Comparison of ENCODE assay signal across 12 cellular contexts in the genomic region with DNA sequence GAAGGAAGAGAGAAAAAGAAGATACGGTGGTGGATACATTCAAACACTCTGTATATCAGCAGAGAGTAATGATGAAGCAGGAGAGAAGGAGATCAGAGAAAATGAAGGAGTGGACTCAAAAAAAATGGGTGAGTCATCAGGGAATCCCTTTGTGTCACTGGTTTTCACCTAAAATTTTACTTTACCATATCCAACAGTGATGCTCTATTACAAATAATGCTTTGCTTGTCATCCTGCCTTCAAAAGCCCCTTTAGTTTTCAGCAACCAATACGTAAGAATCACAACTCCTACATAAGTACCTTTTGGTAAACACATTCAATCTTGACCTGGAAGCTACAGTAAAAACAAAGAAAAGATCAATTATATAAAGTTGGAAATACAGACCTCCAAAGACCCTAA.
"Had no signal": no experiment of that assay in that cellular context is flagged by ENCODE, and none has a peak within 500 bp of the region (broad histone marks: within the 10 kb centered on the region; RNA-seq: fewer than 3 reads in every experiment).

No MANE protein-coding gene starts in this region.

- H3K27me3 ChIP-seq: adrenal gland, hepatocyte, neural progenitor cell had no signal

- ATAC-seq: T-helper 17 cell had no signal

- H3K4me1 ChIP-seq: adrenal gland had no signal

- H3K27ac Mint-ChIP-seq: activated naive CD4-positive, alpha-beta T cell treated with anti-CD3 and anti-CD28 coated beads for 36 hours; dendritic cell treated with granulocyte-macrophage colony-stimulating factor and Interleukin-4, amounts not matched to agents 40 ng/mL and 50 ng/mL, for 4 days; neural progenitor cell; T-helper 17 cell; type B pancreatic cell had no signal

- H3K79me2 ChIP-seq: hepatocyte had no signal

- H3K4me1 Mint-ChIP-seq: T-helper 17 cell had no signal

- H2AFZ ChIP-seq: hepatocyte, neural progenitor cell had no signal

- H3K36me3 ChIP-seq: adrenal gland, neural progenitor cell had no signal

- H3K4me2 ChIP-seq: hepatocyte, neural progenitor cell had no signal

- H3K27me3 Mint-ChIP-seq: dendritic cell treated with granulocyte-macrophage colony-stimulating factor and Interleukin-4, amounts not matched to agents 40 ng/mL and 50 ng/mL, for 4 days; type B pancreatic cell had no signal

- H3K36me3 Mint-ChIP-seq: neural progenitor cell, type B pancreatic cell had no signal

- H3K9me3 Mint-ChIP-seq: activated naive CD4-positive, alpha-beta T cell treated with anti-CD3 and anti-CD28 coated beads for 36 hours; dendritic cell treated with granulocyte-macrophage colony-stimulating factor and Interleukin-4, amounts not matched to agents 40 ng/mL and 50 ng/mL, for 4 days; neural progenitor cell; type B pancreatic cell had no signal

- H3K4me3 ChIP-seq: adrenal gland, hepatocyte, neural progenitor cell, skin epidermis had no signal

- H3K27ac ChIP-seq: adrenal gland, hepatocyte, neural progenitor cell, skin epidermis had no signal

- H3K4me3 Mint-ChIP-seq: activated naive CD4-positive, alpha-beta T cell treated with anti-CD3 and anti-CD28 coated beads for 36 hours; dendritic cell treated with granulocyte-macrophage colony-stimulating factor and Interleukin-4, amounts not matched to agents 40 ng/mL and 50 ng/mL, for 4 days; neural progenitor cell; T-helper 17 cell; type B pancreatic cell had no signal

- DNase-seq: activated CD4-positive, alpha-beta T cell treated with anti-CD3 and anti-CD28 coated beads, Interleukin-2, amount 50 U/mL, for 1 hour; activated CD4-positive, CD25-positive, alpha-beta regulatory T cell; activated naive CD4-positive, alpha-beta T cell treated with anti-CD3 and anti-CD28 coated beads for 36 hours; adrenal gland; kidney; retina; T-helper 17 cell had no signal
